In genomic region chr3:138173769-138174420, GRCh38 we compare ENCODE assay signal across 9 cellular contexts. TPM values are rescaled to one million over a fixed set of nuclear protein-coding genes. Genes with fewer than 3 reads are reported as not detected.
DNase-seq lines count a peak whose midpoint lies in the region; ATAC-seq, FAIRE-seq and TF ChIP-seq lines count a peak whose summit lies in the region.
"Had no signal": no experiment of that assay in that cellular context is flagged by ENCODE, and none has a peak within 500 bp of the region (broad histone marks: within the 10 kb centered on the region; RNA-seq: fewer than 3 reads in every experiment).

No MANE protein-coding gene starts in this region.

- TF ChIP-seq CTCF in H9 (conservative IDR thresholded peaks at IDR 0.05): no peak
- TF ChIP-seq CTCF in kidney (IDR thresholded peaks at IDR 0.05; ENCODE audit: borderline replicate concordance, extremely low read depth, insufficient read depth): no peak
- no peak for TF ChIP-seq CTCF in thyroid gland (IDR thresholded peaks at IDR 0.05)

- no peak overlapping the region for H2BK12ac ChIP-seq in H9 (ENCODE audit: insufficient read length, low read depth, low read length)

- H3K79me1 ChIP-seq in H9 (ENCODE audit: insufficient read depth, low read depth, low read length, poor library complexity, severe bottlenecking): no peaks in the 10 kb centered on the region

- FAIRE-seq in kidney (lab: Jason Lieb, UNC): no peak
- FAIRE-seq in frontal cortex (lab: Jason Lieb, UNC): no peak

- peak overlapping the region; percentile 97 for H3K4me2 ChIP-seq in H9 (ENCODE audit: insufficient read depth, insufficient read length, low read length)

- peaks cover 0 to 10% of the 10 kb centered on the region in 2 experiments; a peak in 2 of 5 replicates for H3K9me3 Mint-ChIP-seq in H9
- H3K9me3 Mint-ChIP-seq in activated naive CD4-positive, alpha-beta T cell treated with anti-CD3 and anti-CD28 coated beads, Interleukin-2, amount 50 U/mL, for 72 hours: no peaks in the 10 kb centered on the region

- no peak for DNase-seq in H9
- DNase-seq in activated naive CD4-positive, alpha-beta T cell treated with anti-CD3 and anti-CD28 coated beads, Interleukin-2, amount 50 U/mL, for 72 hours (ENCODE audit: low spot score in 2 of 2): no peak
- DNase-seq in kidney: no peak
- DNase-seq in thyroid gland: no peak
- no peak for DNase-seq in activated gamma-delta T cell (lab: John Stamatoyannopoulos, UW)
- no peak for DNase-seq in frontal cortex (ENCODE audit: low spot score in 2 of 2)
- no peak for DNase-seq in NCI-H774 (lab: John Stamatoyannopoulos, UW)

- H4K5ac ChIP-seq in H9 (ENCODE audit: insufficient read length, low read depth, low read length): no peak overlapping the region

- ATAC-seq in activated naive CD4-positive, alpha-beta T cell treated with anti-CD3 and anti-CD28 coated beads, Interleukin-2, amount 50 U/mL, for 72 hours: peak in 1 of 2 donors; percentile 25

- intact Hi-C loops in kidney (cut with DNase I): no loop called here
- intact Hi-C loops in thyroid gland (cut with DNase I): no loop called here

- H3K79me2 ChIP-seq in ACC112 (ENCODE audit: control insufficient read depth, insufficient read depth, low read length, unreplicated experiment) (peaks cover 26% of the 10 kb centered on the region), H9 (ENCODE audit: insufficient read depth, low read length) (no peaks in the 10 kb centered on the region; the same call in 1 of the 2 replicates)

- no peak overlapping the region for H4K91ac ChIP-seq in H9 (ENCODE audit: insufficient read length, low read depth, low read length)

- H3K27me3 Mint-ChIP-seq in H9 (ENCODE audit: low read depth): peaks cover 3% of the 10 kb centered on the region

- H3K36me3 ChIP-seq in ACC112 (ENCODE audit: insufficient read depth, low read length) (peaks cover 21% of the 10 kb centered on the region), kidney (ENCODE audit: control insufficient read depth in 1 of 2, insufficient read depth in 2 of 2, low read length in 2 of 2) (peaks cover 3% of the 10 kb centered on the region in 2 donors), thyroid gland (peaks cover 11 to 15% of the 10 kb centered on the region in 2 donors)

- no peak overlapping the region for H4K8ac ChIP-seq in H9 (replicated peaks; ENCODE audit: insufficient read length, low read depth, low read length)

- H3K4me3 ChIP-seq in ACC112 (ENCODE audit: low read depth, low read length): peak overlapping the region; percentile 96
- H3K4me3 ChIP-seq in kidney (ENCODE audit: low read length in 2 of 2): peak overlapping the region; percentile 76 to 98
- peak overlapping the region; percentile 34 to 89 (median 82) for H3K4me3 ChIP-seq in thyroid gland (replicated peaks in 1 of 3)

- no peak overlapping the region for H2BK120ac ChIP-seq in H9 (ENCODE audit: low read depth, low read length, poor library complexity, severe bottlenecking)

- H3K23ac ChIP-seq in H9 (ENCODE audit: insufficient read length, low read depth, low read length): no peak overlapping the region

- peak overlapping the region; percentile 28; the same call in 1 of the 2 replicates for H3K27ac ChIP-seq in ACC112 (ENCODE audit: low read depth, low read length)
- H3K27ac ChIP-seq in H9 (ENCODE audit: insufficient read length, low read depth, low read length): no peak overlapping the region
- peak overlapping the region in 1 of 2 donors; percentile 83 for H3K27ac ChIP-seq in kidney (ENCODE audit: low read depth in 2 of 2, low read length in 2 of 2)
- peak overlapping the region in 2 of 3 donors; percentile 74 to 75 for H3K27ac ChIP-seq in thyroid gland

- H2AFZ ChIP-seq in ACC112 (ENCODE audit: low read length, unreplicated experiment): peak overlapping the region; percentile 87
- H2AFZ ChIP-seq in H9 (ENCODE audit: low read length): no peak overlapping the region

- H3K9me3 ChIP-seq in H9 (ENCODE audit: control insufficient read depth, low read depth, low read length): no peaks in the 10 kb centered on the region
- H3K9me3 ChIP-seq in kidney (ENCODE audit: control insufficient read depth in 1 of 2, low read length in 2 of 2): no peaks in the 10 kb centered on the region
- no peaks in the 10 kb centered on the region for H3K9me3 ChIP-seq in thyroid gland

- no CpG with 5 or more reads among the region's 13 CpGs for WGBS in H9 (ENCODE audit: extremely low coverage, insufficient read length, low lambda C conversion rate)
- WGBS in thyroid gland, 2 donors: 65 to 68% methylated on average over 13 of the region's 13 CpGs

- peaks cover 8% of the 10 kb centered on the region for H3K23me2 ChIP-seq in H9 (ENCODE audit: insufficient read length, low read depth, low read length, poor library complexity, severe bottlenecking)

- no peaks in the 10 kb centered on the region for H4K20me1 ChIP-seq in H9 (ENCODE audit: control insufficient read depth, insufficient read depth, insufficient read length)

- peak overlapping the region; percentile 95 to 96 for H3K4me3 Mint-ChIP-seq in H9

- H3K4me1 Mint-ChIP-seq in H9: peaks cover 5 to 11% of the 10 kb centered on the region in 2 experiments

- H3K27ac Mint-ChIP-seq in H9: peak overlapping the region in 2 of 3 experiments; percentile 97 to 99; a peak in 1 of 7 replicates
- peak overlapping the region; percentile 92 to 96 for H3K27ac Mint-ChIP-seq in activated naive CD4-positive, alpha-beta T cell treated with anti-CD3 and anti-CD28 coated beads, Interleukin-2, amount 50 U/mL, for 72 hours

- no peaks in the 10 kb centered on the region for H3K27me3 ChIP-seq in ACC112 (ENCODE audit: insufficient read depth, low read length)
- H3K27me3 ChIP-seq in H9 (ENCODE audit: insufficient read depth, low read length): no peaks in the 10 kb centered on the region
- H3K27me3 ChIP-seq in thyroid gland: no peaks in the 10 kb centered on the region

- peaks cover 8 to 35% (median 31%) of the 10 kb centered on the region in 3 experiments; a peak in 6 of 7 replicates for H3K36me3 Mint-ChIP-seq in H9 (ENCODE audit: insufficient read depth in 1 of 3, low read depth in 3 of 3)
- peaks cover 14 to 37% of the 10 kb centered on the region in 2 donors for H3K36me3 Mint-ChIP-seq in activated naive CD4-positive, alpha-beta T cell treated with anti-CD3 and anti-CD28 coated beads, Interleukin-2, amount 50 U/mL, for 72 hours

- no peak overlapping the region for H2BK20ac ChIP-seq in H9 (ENCODE audit: low read depth, low read length, poor library complexity, severe bottlenecking)

- H3K9ac ChIP-seq in H9 (ENCODE audit: extremely low read depth, insufficient read length, low read length) (peak overlapping the region; percentile 91), kidney (ENCODE audit: low read length in 2 of 2) (peak overlapping the region; percentile 60 to 81)

- H3K4ac ChIP-seq in H9 (ENCODE audit: low read depth, low read length): no peak overlapping the region

- no peak overlapping the region for H2BK15ac ChIP-seq in H9 (ENCODE audit: low read depth, low read length)

- H2BK5ac ChIP-seq in H9 (ENCODE audit: insufficient read length, low read length): no peak overlapping the region

- H3K18ac ChIP-seq in H9 (ENCODE audit: insufficient read length, low read depth, low read length): no peak overlapping the region

- H3K14ac ChIP-seq in H9 (ENCODE audit: insufficient read depth, low read length): no peak overlapping the region

- H3K4me1 ChIP-seq in ACC112 (ENCODE audit: control insufficient read depth, insufficient read depth, low read length, unreplicated experiment) (peaks cover 17% of the 10 kb centered on the region), H9 (ENCODE audit: insufficient read depth, low read length) (no peaks in the 10 kb centered on the region), kidney (ENCODE audit: control insufficient read depth in 1 of 2, insufficient read depth in 1 of 2, low read depth in 1 of 2, low read length in 2 of 2) (peaks cover 4 to 11% of the 10 kb centered on the region in 2 donors), thyroid gland (peaks cover 9 to 12% of the 10 kb centered on the region in 2 donors)

- no peak overlapping the region for H3T11ph ChIP-seq in H9 (ENCODE audit: low read length)

- no peak overlapping the region for H3K56ac ChIP-seq in H9 (ENCODE audit: insufficient read length, low read depth, low read length)

- no peak overlapping the region for H2AK5ac ChIP-seq in H9 (ENCODE audit: insufficient read length, low read length)

- no peak for TF ChIP-seq POLR2A in thyroid gland (IDR thresholded peaks at IDR 0.05)

RNA-seq across cellular contexts. Expression of gene DBR1, which starts 0.8 kb away (rescaled TPM):
- total RNA-seq in H9 (2021) (20.8 and 21.6 TPM in 2 replicates), kidney (18.9 TPM), thyroid gland (10 to 100 TPM; 16.8 to 25.4 (median 18.3) TPM), frontal cortex (41.6 TPM)
- 10 to 100 TPM; 22.0 to 29.2 TPM for total RNA-seq in activated naive CD4-positive, alpha-beta T cell treated with anti-CD3 and anti-CD28 coated beads, Interleukin-2, amount 50 U/mL, for 72 hours
- polyA plus RNA-seq in kidney (ENCODE audit: insufficient read depth, low read depth, low replicate concordance): 8.5 TPM

RNA-seq across cellular contexts. Expression of gene ARMC8, which starts 13.2 kb away (rescaled TPM):
- total RNA-seq in H9 (2021) (54.7 and 63.6 TPM in 2 replicates), kidney (47.3 TPM), thyroid gland (10 to 100 TPM; 57.2 to 91.8 (median 59.5) TPM), frontal cortex (104 TPM)
- total RNA-seq in activated naive CD4-positive, alpha-beta T cell treated with anti-CD3 and anti-CD28 coated beads, Interleukin-2, amount 50 U/mL, for 72 hours: 10 to 100 TPM; 38.3 to 39.0 TPM
- polyA plus RNA-seq in kidney (ENCODE audit: insufficient read depth, low read depth, low replicate concordance): 17.1 TPM

RNA-seq across cellular contexts. Expression of gene A4GNT, which starts 41.7 kb away (rescaled TPM):
- total RNA-seq in H9 (2021): not detected in 2 replicates
- not detected for total RNA-seq in activated naive CD4-positive, alpha-beta T cell treated with anti-CD3 and anti-CD28 coated beads, Interleukin-2, amount 50 U/mL, for 72 hours
- total RNA-seq in kidney: not detected
- not detected for polyA plus RNA-seq in kidney (ENCODE audit: insufficient read depth, low read depth, low replicate concordance)
- not detected for total RNA-seq in thyroid gland
- not detected for total RNA-seq in frontal cortex
- total RNA-seq: lung microvascular endothelial cell had no signal

RNA-seq across cellular contexts. Expression of gene DZIP1L, which starts 58.5 kb away (rescaled TPM):
- total RNA-seq in H9 (2021) (9.2 and 10.4 TPM in 2 replicates), kidney (22.3 TPM), thyroid gland (10 to 100 TPM; 12.7 to 23.0 (median 17.2) TPM), frontal cortex (4.5 TPM)
- not detected for total RNA-seq in activated naive CD4-positive, alpha-beta T cell treated with anti-CD3 and anti-CD28 coated beads, Interleukin-2, amount 50 U/mL, for 72 hours
- 2.9 TPM for polyA plus RNA-seq in kidney (ENCODE audit: insufficient read depth, low read depth, low replicate concordance)
